In the genomic region with DNA sequence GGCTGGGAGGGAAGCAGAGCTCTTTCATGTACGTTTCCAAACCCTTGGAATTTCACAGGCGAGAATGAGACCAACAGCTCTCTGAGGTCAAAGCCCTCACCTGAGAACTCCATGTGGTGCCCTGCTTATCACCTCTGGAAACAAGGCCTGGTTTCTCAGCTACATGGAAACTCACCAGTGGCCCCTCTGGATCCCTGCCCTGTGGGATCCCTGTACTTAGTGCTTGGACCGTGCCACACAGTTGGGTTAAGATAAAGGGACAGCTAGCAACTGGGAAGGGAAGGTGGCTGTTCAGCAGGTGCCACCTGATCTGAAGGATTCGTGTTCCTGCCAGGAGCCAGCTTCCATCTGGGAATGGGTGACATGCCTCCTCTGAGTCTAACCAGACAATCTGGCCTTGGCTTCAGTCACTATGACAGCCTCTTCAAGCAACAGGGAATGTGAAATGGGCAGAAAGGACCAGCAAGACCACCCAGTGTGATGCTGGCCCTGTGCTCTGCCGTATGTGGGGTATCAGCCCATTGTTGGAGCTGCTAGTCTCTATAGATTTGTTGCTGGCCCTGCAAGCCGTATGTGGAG, we compare ENCODE assay signal across 27 cellular contexts.
"Had no signal": no experiment of that assay in that cellular context is flagged by ENCODE, and none has a peak within 500 bp of the region (broad histone marks: within the 10 kb centered on the region; RNA-seq: fewer than 3 reads in every experiment).

No MANE protein-coding gene starts in this region.

- H3K27ac ChIP-seq: adrenal gland, body of pancreas, colonic mucosa had no signal

- ATAC-seq: activated CD4-positive, alpha-beta T cell treated with anti-CD3 and anti-CD28 coated beads for 36 hours; activated CD8-positive, alpha-beta memory T cell treated with anti-CD3 and anti-CD28 coated beads, Interleukin-2, amount 10 ng/mL, durations not matched to agents 7 days and 5 days; activated CD8-positive, alpha-beta T cell treated with anti-CD3 and anti-CD28 coated beads, Interleukin-2, amount 10 ng/mL, durations not matched to agents 7 days and 5 days; activated naive CD8-positive, alpha-beta T cell treated with anti-CD3 and anti-CD28 coated beads, Interleukin-2, amount 50 U/mL, for 24 hours; body of pancreas; gastroesophageal sphincter; T-helper 17 cell had no signal

- DNase-seq: activated CD4-positive, alpha-beta memory T cell treated with anti-CD3 and anti-CD28 coated beads for 36 hours; activated CD4-positive, alpha-beta T cell treated with anti-CD3 and anti-CD28 coated beads for 36 hours; activated CD4-positive, alpha-beta T cell treated with anti-CD3 and anti-CD28 coated beads, Interleukin-2, amount 10 ng/mL, durations not matched to agents 24 days and 14 days; activated CD4-positive, CD25-positive, alpha-beta regulatory T cell; activated CD4-positive, CD25-positive, alpha-beta regulatory T cell treated with anti-CD3 and anti-CD28 coated beads, Interleukin-2, amount 50 U/mL, for 72 hours; activated CD8-positive, alpha-beta memory T cell treated with anti-CD3 and anti-CD28 coated beads, Interleukin-2, amount 10 ng/mL, durations not matched to agents 7 days and 5 days; activated CD8-positive, alpha-beta memory T cell treated with anti-CD3 and anti-CD28 coated beads, Interleukin-2, amount 50 U/mL, for 4 hours; activated CD8-positive, alpha-beta T cell treated with anti-CD3 and anti-CD28 coated beads, Interleukin-2, amount 10 ng/mL, durations not matched to agents 7 days and 5 days; activated effector memory CD4-positive, alpha-beta T cell treated with anti-CD3 and anti-CD28 coated beads, Interleukin-2, amount 50 U/mL, for 16 hours; activated naive CD4-positive, alpha-beta T cell treated with anti-CD3 and anti-CD28 coated beads for 36 hours; activated naive CD8-positive, alpha-beta T cell treated with anti-CD3 and anti-CD28 coated beads for 36 hours; activated naive CD8-positive, alpha-beta T cell treated with anti-CD3 and anti-CD28 coated beads, Interleukin-2, amount 50 U/mL, for 24 hours; activated T-cell treated with anti-CD3 and anti-CD28 coated beads, Interleukin-2, amount 50 U/mL, for 1 hour; activated T-cell treated with anti-CD3 and anti-CD28 coated beads, Interleukin-2, amount 50 U/mL, for 48 hours; adrenal gland; amygdala; aorta; body of pancreas; central memory CD4-positive, alpha-beta T cell; colonic mucosa; effector CD8-positive, alpha-beta T cell; esophagus squamous epithelium; foreskin melanocyte; T-helper 1 cell; T-helper 17 cell; T1000 had no signal

- H3K36me3 ChIP-seq: colonic mucosa had no signal

- H3K4me3 ChIP-seq: adrenal gland, body of pancreas, colonic mucosa, esophagus squamous epithelium, gastroesophageal sphincter had no signal

- H3K4me1 ChIP-seq: adrenal gland, body of pancreas had no signal

- H3K9me3 ChIP-seq: adrenal gland, body of pancreas, colonic mucosa, esophagus squamous epithelium, gastroesophageal sphincter had no signal

- H3K27me3 ChIP-seq: adrenal gland, body of pancreas, colonic mucosa, esophagus squamous epithelium, gastroesophageal sphincter had no signal
